ENCODE assay signal across 1 cellular context in genomic region chr18:2997846-2998599, GRCh38.
TF ChIP-seq lines count a peak whose summit lies in the region.

No MANE protein-coding gene starts in this region.

TF ChIP-seq in HepG2, 621 proteins besides CTCF, POLR2A, EP300 and RAD21 (continued from another document):
- TF ChIP-seq FOXO4 (CRISPR knock-in tag; conservative IDR thresholded peaks at IDR 0.05), result no peak
- TF ChIP-seq ZNF276 (CRISPR knock-in tag; IDR thresholded peaks at IDR 0.05; ENCODE audit: low read depth), result no peak
- no peak for TF ChIP-seq GZF1 (CRISPR knock-in tag; IDR thresholded peaks at IDR 0.05)
- TF ChIP-seq YEATS4 (CRISPR knock-in tag; IDR thresholded peaks at IDR 0.05; ENCODE audit: borderline replicate concordance), result no peak
- TF ChIP-seq ZNF629 (CRISPR knock-in tag; conservative IDR thresholded peaks at IDR 0.05), result no peak
- no peak for TF ChIP-seq HDAC2 (CRISPR knock-in tag; IDR thresholded peaks at IDR 0.05)
- TF ChIP-seq CEBPZ (IDR thresholded peaks at IDR 0.05; ENCODE audit: low read length), result no peak
